Comparison of ENCODE assay signal across 8 cellular contexts in genomic region chr12:110937104-110937641, GRCh38. TPM values are rescaled to one million over a fixed set of nuclear protein-coding genes. Genes with fewer than 3 reads are reported as not detected.
DNase-seq lines count a peak whose midpoint lies in the region; ATAC-seq and TF ChIP-seq lines count a peak whose summit lies in the region.

No MANE protein-coding gene starts in this region.

- no peaks in the 10 kb centered on the region for H3K9me3 ChIP-seq in breast epithelium

- no peak for ATAC-seq in HG03565 (IDR thresholded peaks at IDR 0.05; ENCODE audit: unreplicated experiment)
- no peak for ATAC-seq in GM18909 (IDR thresholded peaks at IDR 0.05; ENCODE audit: poor library complexity, unreplicated experiment)

- TF ChIP-seq CTCF in GM12864 (IDR thresholded peaks at IDR 0.05; ENCODE audit: low read depth, low read length, missing control alignments) (peak; percentile 93), VCaP (conservative IDR thresholded peaks at IDR 0.05) (peak; percentile 99), breast epithelium (IDR thresholded peaks at IDR 0.05) (peak; percentile 35 to 84 (median 59))

- no peaks in the 10 kb centered on the region for H3K36me3 ChIP-seq in breast epithelium

- DNase-seq in GM12864 (ENCODE audit: low read depth) (no peak), NCI-H146 (lab: John Stamatoyannopoulos, UW) (peak; percentile 32), breast epithelium (ENCODE audit: low spot score in 2 of 2) (peak in 1 of 2 donors; percentile 67), iris pigment epithelial cell (ENCODE audit: low read depth) (peak; percentile 33)
- peak; percentile 65 to 69 for DNase-seq in stimulated activated CD4-positive, alpha-beta T cell treated with anti-CD3 and anti-CD28 coated beads, Interleukin-2, amount 100 ng/mL, for 48 hours

- no peak for TF ChIP-seq POLR2A in breast epithelium (IDR thresholded peaks at IDR 0.05)

- H3K4me1 ChIP-seq in breast epithelium: no peaks in the 10 kb centered on the region

- H3K4me3 ChIP-seq in GM12864 (ENCODE audit: low read depth, low read length) (no peak overlapping the region), breast epithelium (no peak overlapping the region)

- intact Hi-C loops in breast epithelium (cut with DNase I; ENCODE audit: low total_unique reads): no loop called here

- no peak overlapping the region for H3K27ac ChIP-seq in VCaP
- no peak overlapping the region for H3K27ac ChIP-seq in breast epithelium

- peaks cover 0 to 10% of the 10 kb centered on the region in 2 donors for H3K27me3 ChIP-seq in breast epithelium

RNA-seq across cellular contexts. Expression of gene MYL2, which starts 16.8 kb away (rescaled TPM):
- total RNA-seq in breast epithelium: not detected
